12 cellular contexts compared by ENCODE assay signal in the genomic region with DNA sequence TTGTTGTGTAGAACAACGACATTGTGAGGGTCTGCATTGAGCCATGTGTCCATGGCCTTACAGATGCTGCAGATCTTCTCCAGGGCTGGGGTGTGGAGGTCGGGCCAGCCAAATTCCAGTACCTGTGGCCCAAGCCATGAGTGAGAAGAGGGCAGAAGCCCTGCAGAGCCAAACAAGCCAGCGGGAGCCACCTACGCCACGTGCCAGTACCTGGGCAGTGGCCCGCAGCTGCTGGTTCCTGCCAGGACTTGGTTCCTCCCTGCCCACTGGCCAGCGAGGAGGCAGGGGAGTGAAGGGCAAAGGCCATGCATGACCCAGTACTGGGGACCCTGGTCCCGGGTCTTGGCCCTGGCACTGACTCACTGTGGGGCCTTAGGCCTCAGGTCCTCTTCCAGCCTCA.
"Had no signal": no experiment of that assay in that cellular context is flagged by ENCODE, and none has a peak within 500 bp of the region (broad histone marks: within the 10 kb centered on the region; RNA-seq: fewer than 3 reads in every experiment).

No MANE protein-coding gene starts in this region.

- H3K4me3 ChIP-seq: hepatocyte, mucosa of descending colon had no signal

- H3K79me2 ChIP-seq: hepatocyte had no signal

- H3K9me3 ChIP-seq: mucosa of descending colon had no signal

- H3K36me3 Mint-ChIP-seq: activated naive CD8-positive, alpha-beta T cell; naive thymus-derived CD8-positive, alpha-beta T cell had no signal

- H3K4me2 ChIP-seq: hepatocyte had no signal

- DNase-seq: activated CD4-positive, alpha-beta T cell treated with anti-CD3 and anti-CD28 coated beads, Interleukin-2, amount 50 U/mL, for 4 hours; activated gamma-delta T cell; activated T-cell treated with anti-CD3 and anti-CD28 coated beads, Interleukin-2, amount 50 U/mL, for 48 hours; anterior cingulate cortex; foreskin melanocyte; mammary epithelial cell; mucosa of descending colon; naive thymus-derived CD8-positive, alpha-beta T cell; nucleus accumbens; SIG-M5 had no signal

- H3K27ac Mint-ChIP-seq: activated naive CD8-positive, alpha-beta T cell; naive thymus-derived CD8-positive, alpha-beta T cell had no signal

- ATAC-seq: mucosa of descending colon; naive thymus-derived CD8-positive, alpha-beta T cell had no signal

- H3K4me3 Mint-ChIP-seq: activated naive CD8-positive, alpha-beta T cell had no signal

- H3K27ac ChIP-seq: hepatocyte had no signal

- H3K27me3 ChIP-seq: hepatocyte had no signal

- H3K27me3 Mint-ChIP-seq: naive thymus-derived CD8-positive, alpha-beta T cell had no signal

- H2AFZ ChIP-seq: hepatocyte had no signal

- H3K4me1 Mint-ChIP-seq: naive thymus-derived CD8-positive, alpha-beta T cell had no signal

- H3K9me3 Mint-ChIP-seq: naive thymus-derived CD8-positive, alpha-beta T cell had no signal
